Comparison of ENCODE assay signal across 8 cellular contexts in genomic region chr19:54201172-54201701, GRCh38. TPM values are rescaled to one million over a fixed set of nuclear protein-coding genes. Genes with fewer than 3 reads are reported as not detected.
DNase-seq lines count a peak whose midpoint lies in the region; ATAC-seq and TF ChIP-seq lines count a peak whose summit lies in the region.

No MANE protein-coding gene starts in this region.

- peaks cover 0 to 50% of the 10 kb centered on the region in 2 donors for H3K36me3 ChIP-seq in adrenal gland (replicated peaks in 1 of 2)
- H3K36me3 ChIP-seq in left lung = peaks cover 0 to 51% of the 10 kb centered on the region in 2 donors
- peaks cover 33 to 46% of the 10 kb centered on the region in 2 donors for H3K36me3 ChIP-seq in thyroid gland

- H3K4me1 Mint-ChIP-seq in activated T-cell treated with anti-CD3 and anti-CD28 coated beads, Interleukin-2, amount 50 U/mL, for 24 hours (ENCODE audit: low read depth) = peaks cover 46% of the 10 kb centered on the region

- TF ChIP-seq POLR2A in adrenal gland (IDR thresholded peaks at IDR 0.05) = no peak
- no peak for TF ChIP-seq POLR2A in thyroid gland (IDR thresholded peaks at IDR 0.05)

- H3K27me3 ChIP-seq in adrenal gland (no peaks in the 10 kb centered on the region), left lung (no peaks in the 10 kb centered on the region), thyroid gland (no peaks in the 10 kb centered on the region)

- intact Hi-C loops in adrenal gland (cut with DNase I) (no loop called here), left lung (cut with DNase I) (no loop called here), thyroid gland (cut with DNase I) (no loop called here)

- H3K27ac ChIP-seq in adrenal gland (peak overlapping the region; percentile 81 to 98 (median 95)), left lung (peak overlapping the region; percentile 94), thyroid gland (peak overlapping the region; percentile 91 to 98 (median 92))

- ATAC-seq in left lung (no peak), GM19397 (IDR thresholded peaks at IDR 0.05; ENCODE audit: unreplicated experiment) (no peak)

- H3K27me3 Mint-ChIP-seq in activated T-cell treated with anti-CD3 and anti-CD28 coated beads, Interleukin-2, amount 50 U/mL, for 24 hours = no peaks in the 10 kb centered on the region

- H3K4me1 ChIP-seq in adrenal gland (replicated peaks in 1 of 2) = peaks cover 24 to 53% of the 10 kb centered on the region in 2 donors
- H3K4me1 ChIP-seq in left lung = peaks cover 45 to 55% of the 10 kb centered on the region in 2 donors
- peaks cover 21 to 33% of the 10 kb centered on the region in 2 donors for H3K4me1 ChIP-seq in thyroid gland

- H3K27ac Mint-ChIP-seq in activated T-cell treated with anti-CD3 and anti-CD28 coated beads, Interleukin-2, amount 50 U/mL, for 24 hours = peak overlapping the region; percentile 99

- TF ChIP-seq CTCF in adrenal gland (IDR thresholded peaks at IDR 0.05) (peak in 1 of 6 experiments; percentile 13), left lung (IDR thresholded peaks at IDR 0.05) (no peak), thyroid gland (IDR thresholded peaks at IDR 0.05) (no peak)

- H3K4me3 ChIP-seq in adrenal gland = peak overlapping the region; percentile 5 to 83 (median 72)
- peak overlapping the region; percentile 68 to 90 for H3K4me3 ChIP-seq in left lung
- peak overlapping the region; percentile 54 to 86 (median 78) for H3K4me3 ChIP-seq in thyroid gland (replicated peaks in 1 of 3)

- H3K4me3 Mint-ChIP-seq in activated T-cell treated with anti-CD3 and anti-CD28 coated beads, Interleukin-2, amount 50 U/mL, for 24 hours = peak overlapping the region; percentile 90

- H3K36me3 Mint-ChIP-seq in activated T-cell treated with anti-CD3 and anti-CD28 coated beads, Interleukin-2, amount 50 U/mL, for 24 hours (ENCODE audit: low read depth) = peaks cover 70% of the 10 kb centered on the region

- DNase-seq in activated T-cell treated with anti-CD3 and anti-CD28 coated beads, Interleukin-2, amount 50 U/mL, for 24 hours = no peak
- DNase-seq in activated T-cell treated with anti-CD3 and anti-CD28 coated beads for 4 hours (no peak), adrenal gland (peak in 2 of 7 donors; percentile 48 to 73), left lung (peak in 1 of 2 donors; percentile 78), thyroid gland (no peak), NCI-H2171 treated with DMSO at 0.1 percent for 48 hours (lab: John Stamatoyannopoulos, UW) (no peak), mucosa of gallbladder (ENCODE audit: low spot score) (no peak)

- 1 to 3% (median 2%) methylated on average over 9 to 28 of the region's 28 CpGs for WGBS in adrenal gland, 4 donors
- WGBS in thyroid gland, 2 donors = 3 to 7% methylated on average over 24 to 28 of the region's 28 CpGs

- H3K9me3 ChIP-seq in adrenal gland (replicated peaks in 1 of 3) (no peaks in the 10 kb centered on the region), left lung (no peaks in the 10 kb centered on the region), thyroid gland (no peaks in the 10 kb centered on the region)

- no peaks in the 10 kb centered on the region for H3K9me3 Mint-ChIP-seq in activated T-cell treated with anti-CD3 and anti-CD28 coated beads, Interleukin-2, amount 50 U/mL, for 24 hours

RNA-seq across cellular contexts. Expression of gene RPS9, which starts 0.6 kb away (rescaled TPM):
- 1,000 to 10,000 TPM in 7 of 8 donors, 100 to 1,000 TPM in 1; 928 to 2,677 (median 1,834) TPM for total RNA-seq in adrenal gland
- 1,000 to 10,000 TPM in 2 of 3 donors, 100 to 1,000 TPM in 1; 545 to 3,006 (median 1,900) TPM for polyA plus RNA-seq in adrenal gland
- total RNA-seq in left lung = 1,000 to 10,000 TPM; 1,023 to 1,099 TPM
- 1,000 to 10,000 TPM; 1,847 to 2,152 (median 2,039) TPM for total RNA-seq in thyroid gland
- 1,008 TPM for total RNA-seq in mucosa of gallbladder

RNA-seq across cellular contexts. Expression of gene TSEN34, which starts 10.1 kb away (rescaled TPM):
- total RNA-seq in adrenal gland (100 to 1,000 TPM in 5 of 8 donors, 10 to 100 TPM in 3; 66.4 to 201 (median 113) TPM), left lung (10 to 100 TPM; 32.2 to 34.4 TPM), thyroid gland (100 to 1,000 TPM in 1 of 4 donors, 10 to 100 TPM in 3; 58.1 to 102 (median 82.0) TPM), mucosa of gallbladder (62.6 TPM)
- polyA plus RNA-seq in adrenal gland = 10 to 100 TPM; 21.5 to 41.2 (median 26.1) TPM

RNA-seq across cellular contexts. Expression of gene MBOAT7, which starts 11.9 kb away (rescaled TPM):
- 100 to 1,000 TPM; 285 to 670 (median 495) TPM for total RNA-seq in adrenal gland
- polyA plus RNA-seq in adrenal gland = 100 to 1,000 TPM; 130 to 190 (median 189) TPM
- total RNA-seq in left lung = 100 to 1,000 TPM in 1 of 2 donors, 10 to 100 TPM in 1; 98.5 to 102 TPM
- total RNA-seq in thyroid gland = 100 to 1,000 TPM in 1 of 4 donors, 10 to 100 TPM in 3; 47.3 to 101 (median 69.0) TPM
- 263 TPM for total RNA-seq in mucosa of gallbladder

RNA-seq across cellular contexts. Expression of gene LILRB3, which starts 21.6 kb away (rescaled TPM):
- total RNA-seq in adrenal gland (10 to 100 TPM in 6 of 8 donors, 1 to 10 TPM in 1, under 1 TPM in 1; 0.60 to 56.2 (median 13.0) TPM), left lung (10 to 100 TPM; 21.8 to 90.8 TPM), thyroid gland (10 to 100 TPM in 2 of 4 donors, 1 to 10 TPM in 1, under 1 TPM in 1; 0.56 to 16.1 (median 10.1) TPM), mucosa of gallbladder (3.1 TPM)
- 10 to 100 TPM in 1 of 3 donors, 1 to 10 TPM in 2; 2.8 to 32.6 (median 9.5) TPM for polyA plus RNA-seq in adrenal gland

RNA-seq across cellular contexts. Expression of gene TMC4, which starts 28.3 kb away (rescaled TPM):
- total RNA-seq in adrenal gland (10 to 100 TPM in 1 of 8 donors, 1 to 10 TPM in 5, under 1 TPM in 2; 0.55 to 18.2 (median 1.3) TPM), left lung (10 to 100 TPM; 45.3 to 74.0 TPM), thyroid gland (10 to 100 TPM; 42.6 to 91.7 (median 68.5) TPM), mucosa of gallbladder (198 TPM)
- polyA plus RNA-seq in adrenal gland = 10 to 100 TPM in 1 of 3 donors, 1 to 10 TPM in 1, under 1 TPM in 1; 0.48 to 10.5 (median 1.5) TPM
